In the genomic region with DNA sequence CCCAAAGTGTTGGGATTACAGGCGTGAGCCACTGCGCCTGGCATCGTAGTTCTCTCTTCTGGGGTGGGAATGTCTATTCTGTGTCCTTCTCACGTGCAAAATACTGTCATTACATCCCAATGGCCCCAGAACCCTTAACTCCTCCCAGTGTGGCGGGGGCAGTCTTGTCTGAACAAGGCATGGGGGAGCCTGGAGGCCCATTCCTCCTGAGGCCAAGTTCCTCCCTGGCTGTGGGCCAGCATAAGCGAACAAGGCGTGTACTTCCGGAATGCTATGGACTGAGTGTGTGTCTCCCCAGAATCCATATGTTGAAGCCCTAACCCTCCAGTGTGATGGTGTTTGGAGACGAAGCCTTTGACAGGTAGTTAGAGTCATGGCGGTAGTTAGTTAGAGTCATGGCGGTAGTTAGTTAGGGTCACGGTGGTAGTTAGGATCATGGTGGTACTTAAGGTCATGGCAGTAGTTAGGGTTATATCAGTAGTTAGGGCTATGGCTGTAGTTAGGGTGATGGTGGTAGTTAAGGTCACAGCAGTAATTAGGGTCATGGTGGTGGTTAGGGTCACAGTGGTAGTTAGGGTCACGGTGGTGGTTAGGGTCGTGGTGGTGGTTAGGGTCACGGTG, we compare ENCODE assay signal across 30 cellular contexts.
DNase-seq lines count a peak whose midpoint lies in the region; ATAC-seq, FAIRE-seq and TF ChIP-seq lines count a peak whose summit lies in the region.
"Had no signal": no experiment of that assay in that cellular context is flagged by ENCODE, and none has a peak within 500 bp of the region (broad histone marks: within the 10 kb centered on the region; RNA-seq: fewer than 3 reads in every experiment).

No MANE protein-coding gene starts in this region.

- WGBS in K562 (ENCODE audit: insufficient coverage, low coverage, missing lambda C conversion rate), result 18% methylated on average over 15 of the region's 15 CpGs

- H3K79me2 ChIP-seq in K562 (ENCODE audit: control insufficient read depth, insufficient read depth, low read length), result no peaks in the 10 kb centered on the region

- intact Hi-C loops in K562 (cut with micrococcal nuclease), result no loop called here
- intact Hi-C loops in mucosa of descending colon (cut with DNase I, micrococcal nuclease), result no loop called here

- no peak for TF ChIP-seq EP300 in K562 (IDR thresholded peaks at IDR 0.05; ENCODE audit: low read length)

- peaks cover 3% of the 10 kb centered on the region for H3K36me3 Mint-ChIP-seq in activated CD8-positive, alpha-beta memory T cell treated with anti-CD3 and anti-CD28 coated beads, Interleukin-2, amount 10 ng/mL, durations not matched to agents 7 days and 5 days

- TF ChIP-seq CTCF in K562 (IDR thresholded peaks at IDR 0.05 in 2 of 3, conservative IDR thresholded peaks at IDR 0.05 in 1 of 3; ENCODE audit: insufficient read depth in 2 of 3, low read depth in 1 of 3, low read length in 3 of 3), result no peak
- TF ChIP-seq CTCF in mucosa of descending colon (IDR thresholded peaks at IDR 0.05), result no peak

- no TSS peak for BruUV-seq in K562 (replicated peaks; lab: Mats Ljungman, UMichigan)

- H3K4me1 ChIP-seq in K562 (replicated peaks in 1 of 2; ENCODE audit: control insufficient read depth in 2 of 2, insufficient read depth in 2 of 2, low read length in 2 of 2) (peaks cover 0 to 6% of the 10 kb centered on the region in 2 experiments; a peak in 1 of 5 replicates), mucosa of descending colon (ENCODE audit: low read depth) (no peaks in the 10 kb centered on the region)
- H3K4me1 ChIP-seq: gastroesophageal sphincter, left lung, thyroid gland had no signal

- DNase-seq in activated CD8-positive, alpha-beta memory T cell treated with anti-CD3 and anti-CD28 coated beads, Interleukin-2, amount 10 ng/mL, durations not matched to agents 7 days and 5 days, result no peak
- DNase-seq in activated CD8-positive, alpha-beta memory T cell treated with anti-CD3 and anti-CD28 coated beads, Interleukin-2, amount 50 U/mL, for 48 hours, result no peak
- DNase-seq in K562 (ENCODE audit: extremely low read depth in 1 of 4, low spot score in 3 of 4) (no peak), mucosa of descending colon (peak in 1 of 3 donors; percentile 4), amygdala (lab: John Stamatoyannopoulos, UW) (no peak), NCI-H526 treated with DMSO at 0.1 percent for 48 hours (lab: John Stamatoyannopoulos, UW) (no peak), NCI-H1048 (lab: John Stamatoyannopoulos, UW) (no peak)
- no peak for DNase-seq in stimulated activated naive CD8-positive, alpha-beta T cell treated with anti-CD3 and anti-CD28 coated beads, Interleukin-15, amount 100 ng/mL, for 72 hours
- DNase-seq: activated CD4-positive, alpha-beta T cell treated with anti-CD3 and anti-CD28 coated beads for 36 hours; CD8-positive, alpha-beta T cell; cerebellar nuclear complex; EL; HFFc6; KG1; MG63; NCI-H1417; NCI-H2029 treated with DMSO at 0.1 percent for 48 hours; NCI-H226; NCI-H748 treated with DMSO at 0.1 percent for 48 hours; stimulated activated CD4-positive, alpha-beta T cell treated with anti-CD3 and anti-CD28 coated beads, Interleukin-12 subunit alpha, Interleukin-12 subunit beta, amount 100 ng/mL, for 4 hours; stimulated activated CD4-positive, alpha-beta T cell treated with anti-CD3 and anti-CD28 coated beads, Interleukin-4, amount 100 ng/mL, for 4 hours; stimulated activated naive CD4-positive, alpha-beta T cell treated with Interleukin-2 at 50 U/mL for 16 hours; thyroid gland had no signal

- no peaks in the 10 kb centered on the region for H4K20me1 ChIP-seq in K562 (replicated peaks; ENCODE audit: control insufficient read depth, insufficient read depth, low read length)

- no peak overlapping the region for H2AFZ ChIP-seq in K562 (ENCODE audit: low read depth, low read length)
- H2AFZ ChIP-seq: neural progenitor cell had no signal

- H3K4me2 ChIP-seq in K562 (ENCODE audit: insufficient read depth, low read length), result no peak overlapping the region
- H3K4me2 ChIP-seq: neural progenitor cell had no signal

- peaks cover 14% of the 10 kb centered on the region for H3K9me3 Mint-ChIP-seq in activated CD8-positive, alpha-beta memory T cell treated with anti-CD3 and anti-CD28 coated beads, Interleukin-2, amount 10 ng/mL, durations not matched to agents 7 days and 5 days (ENCODE audit: low read depth)
- H3K9me3 Mint-ChIP-seq in stimulated activated naive CD8-positive, alpha-beta T cell treated with anti-CD3 and anti-CD28 coated beads, Interleukin-15, amount 100 ng/mL, for 72 hours, result peaks cover 17 to 19% of the 10 kb centered on the region in 2 donors
- H3K9me3 Mint-ChIP-seq: CD8-positive, alpha-beta T cell had no signal

- in situ Hi-C loops in K562 (cut with MboI), result no loop called here

- H3K4me1 Mint-ChIP-seq in activated CD8-positive, alpha-beta memory T cell treated with anti-CD3 and anti-CD28 coated beads, Interleukin-2, amount 10 ng/mL, durations not matched to agents 7 days and 5 days, result peaks cover 3% of the 10 kb centered on the region
- peaks cover 16% of the 10 kb centered on the region for H3K4me1 Mint-ChIP-seq in stimulated activated naive CD8-positive, alpha-beta T cell treated with anti-CD3 and anti-CD28 coated beads, Interleukin-15, amount 100 ng/mL, for 72 hours
- H3K4me1 Mint-ChIP-seq: activated CD4-positive, alpha-beta T cell treated with anti-CD3 and anti-CD28 coated beads for 36 hours had no signal

- POLR2A ChIA-PET in K562 (lab: Yijun Ruan, JAX), result no interaction called here

- no peaks in the 10 kb centered on the region for H3K27me3 Mint-ChIP-seq in activated CD8-positive, alpha-beta memory T cell treated with anti-CD3 and anti-CD28 coated beads, Interleukin-2, amount 10 ng/mL, durations not matched to agents 7 days and 5 days
- H3K27me3 Mint-ChIP-seq in stimulated activated naive CD8-positive, alpha-beta T cell treated with anti-CD3 and anti-CD28 coated beads, Interleukin-15, amount 100 ng/mL, for 72 hours, result no peaks in the 10 kb centered on the region
- H3K27me3 Mint-ChIP-seq: activated CD4-positive, alpha-beta T cell treated with anti-CD3 and anti-CD28 coated beads for 36 hours had no signal

- TF ChIP-seq POLR2A in K562 (conservative IDR thresholded peaks at IDR 0.05), result no peak

- CTCF ChIA-PET in activated CD8-positive, alpha-beta memory T cell treated with anti-CD3 and anti-CD28 coated beads, Interleukin-2, amount 10 ng/mL, durations not matched to agents 7 days and 5 days (lab: Charles Lee), result no interaction called here
- CTCF ChIA-PET in K562 (lab: Yijun Ruan, JAX; ENCODE audit: low intra/inter-chr PET ratio), result no interaction called here

- peak overlapping the region; percentile 62 for H3K4me3 Mint-ChIP-seq in activated CD8-positive, alpha-beta memory T cell treated with anti-CD3 and anti-CD28 coated beads, Interleukin-2, amount 10 ng/mL, durations not matched to agents 7 days and 5 days
- H3K4me3 Mint-ChIP-seq in stimulated activated naive CD8-positive, alpha-beta T cell treated with anti-CD3 and anti-CD28 coated beads, Interleukin-15, amount 100 ng/mL, for 72 hours, result peak overlapping the region in 1 of 2 donors; percentile 1
- H3K4me3 Mint-ChIP-seq: activated CD4-positive, alpha-beta T cell treated with anti-CD3 and anti-CD28 coated beads for 36 hours; CD8-positive, alpha-beta T cell; HFFc6; neural progenitor cell had no signal

- H3K27me3 ChIP-seq in K562 (ENCODE audit: control insufficient read depth in 2 of 2, insufficient read depth in 2 of 2, low read length in 2 of 2), result peaks cover 9 to 12% of the 10 kb centered on the region in 2 experiments; a peak in 4 of 5 replicates
- H3K27me3 ChIP-seq: dorsolateral prefrontal cortex, left lung, MG63, neural progenitor cell, thyroid gland had no signal

- H3K9ac ChIP-seq in K562 (ENCODE audit: insufficient read depth in 1 of 2, low read depth in 2 of 2, low read length in 2 of 2), result no peak overlapping the region
- H3K9ac ChIP-seq: neural progenitor cell had no signal

- no peaks in the 10 kb centered on the region for H3K9me1 ChIP-seq in K562 (ENCODE audit: control insufficient read depth, insufficient read depth, low read length)

- no peak for ATAC-seq in activated CD8-positive, alpha-beta memory T cell treated with anti-CD3 and anti-CD28 coated beads, Interleukin-2, amount 10 ng/mL, durations not matched to agents 7 days and 5 days
- no peak for ATAC-seq in K562
- peak; percentile 39 for ATAC-seq in mucosa of descending colon
- ATAC-seq in stimulated activated naive CD8-positive, alpha-beta T cell treated with anti-CD3 and anti-CD28 coated beads, Interleukin-15, amount 100 ng/mL, for 72 hours, result no peak
- ATAC-seq: activated CD4-positive, alpha-beta T cell treated with anti-CD3 and anti-CD28 coated beads for 36 hours; activated naive CD4-positive, alpha-beta T cell treated with anti-CD3 and anti-CD28 coated beads, Interleukin-2, amount 50 U/mL, for 72 hours; CD8-positive, alpha-beta T cell; gastroesophageal sphincter; left lung; sciatic nerve had no signal

- H3K4me3 ChIP-seq in K562 (no peak overlapping the region), mucosa of descending colon (no peak overlapping the region)
- H3K4me3 ChIP-seq: dorsolateral prefrontal cortex, gastroesophageal sphincter, left lung, MG63, neural progenitor cell, thyroid gland had no signal

- no peak for FAIRE-seq in K562 (lab: Jason Lieb, UNC)

- no peak for TF ChIP-seq RAD21 in K562 (CRISPR knock-in tag; conservative IDR thresholded peaks at IDR 0.05 in 1 of 2, IDR thresholded peaks at IDR 0.05 in 1 of 2)

- H3K9me3 ChIP-seq in K562 (replicated peaks; ENCODE audit: control insufficient read depth, insufficient read depth, low read depth, low read length) (peaks cover 2% of the 10 kb centered on the region; the same call in 1 of the 2 replicates), mucosa of descending colon (no peaks in the 10 kb centered on the region)
- H3K9me3 ChIP-seq: thyroid gland had no signal

- H3K27ac Mint-ChIP-seq in activated CD8-positive, alpha-beta memory T cell treated with anti-CD3 and anti-CD28 coated beads, Interleukin-2, amount 10 ng/mL, durations not matched to agents 7 days and 5 days, result peak overlapping the region; percentile 83
- peak overlapping the region; percentile 16 to 75 for H3K27ac Mint-ChIP-seq in stimulated activated naive CD8-positive, alpha-beta T cell treated with anti-CD3 and anti-CD28 coated beads, Interleukin-15, amount 100 ng/mL, for 72 hours
- H3K27ac Mint-ChIP-seq: activated CD4-positive, alpha-beta T cell treated with anti-CD3 and anti-CD28 coated beads for 36 hours; activated T-helper 2 cell treated with anti-CD3 and anti-CD28 coated beads, Interferon-gamma antibody, Interleukin-2, Interleukin-4, amounts not matched to agents 10 μg/mL and 5 μg/mL and 100 μg/mL, durations not matched to agents 14 hours and 24 hours and 36 hours; CD8-positive, alpha-beta T cell; HFFc6; neural progenitor cell had no signal

- H3K27ac ChIP-seq in K562 (ENCODE audit: extremely low read depth, low read depth, low read length), result no peak overlapping the region
- H3K27ac ChIP-seq: dorsolateral prefrontal cortex, gastroesophageal sphincter, left lung, neural progenitor cell, thyroid gland had no signal

- H3K36me3 ChIP-seq in K562 (ENCODE audit: control insufficient read depth, insufficient read depth, low read length), result no peaks in the 10 kb centered on the region
- no peaks in the 10 kb centered on the region for H3K36me3 ChIP-seq in mucosa of descending colon (ENCODE audit: low read depth)
- H3K36me3 ChIP-seq: gastroesophageal sphincter, left lung, MG63, thyroid gland had no signal
